1 cellular context compared by ENCODE assay signal in the genomic region with DNA sequence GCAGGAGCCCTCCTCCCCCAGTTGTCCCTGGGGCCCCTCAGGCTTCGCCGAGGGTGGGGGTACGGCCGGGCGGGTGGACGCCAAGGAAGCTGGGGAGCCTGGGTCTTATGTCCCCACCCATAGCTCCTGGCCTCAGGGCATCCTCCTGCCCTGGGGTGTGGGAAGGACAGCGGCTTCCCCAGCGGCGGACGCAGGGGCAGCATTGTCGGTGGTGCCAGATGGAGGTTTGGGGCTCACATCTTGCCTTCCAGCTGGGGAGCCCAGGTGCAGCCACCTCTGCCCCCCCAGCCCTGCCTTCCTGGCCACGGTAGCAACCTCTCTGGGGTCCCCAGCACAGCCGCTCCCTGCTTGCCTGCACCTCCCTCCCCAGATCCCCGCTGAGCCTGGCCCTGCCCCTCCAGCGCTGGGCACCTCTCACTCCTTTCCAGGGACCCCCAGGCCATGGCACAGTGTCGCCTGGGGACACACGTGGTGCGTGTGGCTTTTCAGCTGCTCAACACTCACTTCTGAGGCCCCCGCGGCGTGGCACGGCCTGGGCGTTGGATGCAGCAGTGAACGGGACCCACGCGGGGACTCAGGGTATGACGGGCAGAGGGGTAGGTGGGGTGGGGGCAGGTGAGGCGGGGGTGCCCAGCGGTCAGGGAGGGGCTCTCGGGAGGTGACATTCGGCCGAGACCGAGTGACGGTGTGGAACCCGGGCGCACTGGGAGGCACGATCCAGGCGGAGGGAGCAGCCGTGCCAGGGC.
TF ChIP-seq lines count a peak whose summit lies in the region.

No MANE protein-coding gene starts in this region.

TF ChIP-seq in HepG2, 621 proteins besides CTCF, POLR2A, EP300 and RAD21 (continued from another document):
- no peak for TF ChIP-seq ZNF800 (CRISPR knock-in tag; IDR thresholded peaks at IDR 0.05)
TF ChIP-seq in HepG2: peak in this region for 0.
